30 cellular contexts compared by ENCODE assay signal in the genomic region with DNA sequence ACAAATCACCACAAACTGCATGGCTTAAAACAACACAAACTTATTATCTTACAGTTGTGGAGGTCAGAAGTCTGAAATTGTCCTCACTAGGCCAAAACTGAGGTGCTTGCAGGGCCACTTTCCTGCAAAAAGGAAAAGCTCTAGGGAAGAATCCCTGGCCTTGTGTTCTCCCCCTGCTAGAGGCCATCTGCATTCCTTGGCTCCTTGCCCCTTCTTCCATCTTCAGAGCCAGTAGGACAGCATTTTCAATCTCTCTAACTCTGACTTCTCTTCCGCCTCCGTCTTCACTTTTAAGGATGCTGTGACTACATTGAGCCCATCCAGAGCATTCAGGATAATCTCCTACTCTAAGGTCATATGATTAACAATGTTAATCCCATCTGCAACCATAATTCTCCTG.
"Had no signal": no experiment of that assay in that cellular context is flagged by ENCODE, and none has a peak within 500 bp of the region (broad histone marks: within the 10 kb centered on the region; RNA-seq: fewer than 3 reads in every experiment).

No MANE protein-coding gene starts in this region.

- H3K4me3 ChIP-seq: left lung, lower lobe of right lung, neural progenitor cell, prostate gland, skin epidermis, stomach, testis, thyroid gland, transverse colon, upper lobe of left lung, vagina had no signal

- H3K36me3 ChIP-seq: left lung, lower lobe of right lung, neural progenitor cell, neutrophil, prostate gland, stomach, thyroid gland, transverse colon, upper lobe of left lung, vagina had no signal

- H3K27ac ChIP-seq: left lung, lower lobe of right lung, neural progenitor cell, neutrophil, prostate gland, skin epidermis, stomach, testis, thyroid gland, transverse colon, upper lobe of left lung, vagina had no signal

- H3K4me1 ChIP-seq: left lung, lower lobe of right lung, neural progenitor cell, prostate gland, stomach, testis, thyroid gland, transverse colon, upper lobe of left lung, vagina had no signal

- DNase-seq: hypothalamus; immature natural killer cell; kidney; left colon; left lung; lower lobe of right lung; mammary epithelial cell; mesenchymal stem cell; naive thymus-derived CD8-positive, alpha-beta T cell; nephron progenitor cell; occipital lobe; posterior cingulate gyrus; retina; right cardiac atrium; stimulated activated CD4-positive, alpha-beta T cell treated with anti-CD3 and anti-CD28 coated beads, Interleukin-12 subunit alpha, Interleukin-12 subunit beta, amount 100 ng/mL, for 4 hours; stimulated activated CD4-positive, alpha-beta T cell treated with anti-CD3 and anti-CD28 coated beads, Interleukin-15, amount 100 ng/mL, for 24 hours; stimulated activated CD4-positive, alpha-beta T cell treated with anti-CD3 and anti-CD28 coated beads, Interleukin-2, amount 100 ng/mL, for 24 hours; stimulated activated CD4-positive, alpha-beta T cell treated with anti-CD3 and anti-CD28 coated beads, Interleukin-4, amount 100 ng/mL, for 1 hour; stimulated activated naive B cell treated with anti-CD40 and anti-IgM and Interleukin-4, amounts not matched to agents 10 μg/mL and 1 μg/mL and 100 μg/mL, for 72 hours; stimulated activated naive CD8-positive, alpha-beta T cell treated with anti-CD3 and anti-CD28 coated beads, Interleukin-15, Interleukin-2, amounts not matched to agents 100 U/mL and 50 U/mL, for 24 hours; stomach; testis; thyroid gland; transverse colon; upper lobe of left lung had no signal

- H3K27me3 ChIP-seq: left lung, neural progenitor cell, stomach, testis, thyroid gland, transverse colon, upper lobe of left lung, vagina had no signal

- H3K9me3 ChIP-seq: left lung, lower lobe of right lung, neutrophil, prostate gland, stomach, testis, thyroid gland, transverse colon, upper lobe of left lung, vagina had no signal
